10 cellular contexts compared by ENCODE assay signal in the genomic region with DNA sequence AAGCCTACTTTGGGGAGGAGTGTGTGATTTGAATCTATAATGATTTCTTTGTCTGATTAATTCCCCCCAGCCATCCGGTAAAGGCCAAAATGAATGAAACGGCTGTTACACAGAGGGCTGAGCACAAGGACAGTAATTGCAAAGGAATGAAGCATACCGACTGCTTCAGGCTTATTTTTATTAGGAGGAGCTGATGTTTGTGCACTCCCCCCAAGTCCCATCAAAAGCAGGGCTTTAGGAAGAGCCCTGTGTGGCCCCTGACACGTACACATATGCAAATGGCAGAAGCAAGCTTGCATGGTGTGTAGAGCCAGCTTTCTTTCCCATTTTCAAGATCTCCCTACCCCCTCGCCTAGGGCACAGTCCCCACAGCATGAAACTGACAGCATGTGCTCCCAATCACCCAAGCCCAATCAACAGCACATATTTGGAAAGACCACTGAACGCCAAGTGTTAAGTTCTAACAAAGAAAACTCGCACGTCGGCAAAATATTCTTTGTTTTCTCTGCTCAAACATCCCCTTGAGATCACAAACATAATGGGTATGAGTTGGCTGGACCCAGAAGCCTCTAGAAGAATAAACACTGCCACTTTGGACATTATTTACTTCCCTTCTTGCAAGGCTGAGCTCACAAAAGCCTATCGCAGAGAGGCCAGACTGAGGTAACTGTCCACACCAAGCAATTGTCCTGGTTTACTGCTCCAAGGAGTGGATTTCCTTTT.
A peak's percentile ranks its signal among the peaks of the same experiment; 100 is the strongest.
DNase-seq lines count a peak whose midpoint lies in the region; ATAC-seq, FAIRE-seq and TF ChIP-seq lines count a peak whose summit lies in the region.
"Had no signal": no experiment of that assay in that cellular context is flagged by ENCODE, and none has a peak within 500 bp of the region (broad histone marks: within the 10 kb centered on the region; RNA-seq: fewer than 3 reads in every experiment).

No MANE protein-coding gene starts in this region.

- no peaks in the 10 kb centered on the region for H3K36me3 ChIP-seq in keratinocyte (ENCODE audit: control insufficient read depth in 2 of 2, extremely low read depth in 1 of 2, insufficient read depth in 2 of 2, low read length in 2 of 2)

- no peak overlapping the region for H3K4me3 ChIP-seq in keratinocyte (ENCODE audit: control insufficient read depth in 2 of 3, extremely low read depth in 1 of 3, insufficient read depth in 2 of 3, low read depth in 1 of 3, low read length in 3 of 3)

- H3K9ac ChIP-seq in keratinocyte (ENCODE audit: control insufficient read depth, extremely low read depth, insufficient read depth, low read length) = peak overlapping the region; percentile 19

- H3K9me3 Mint-ChIP-seq in HFFc6 (no peaks in the 10 kb centered on the region), chondrocyte (ENCODE audit: low read depth) (peaks cover 2% of the 10 kb centered on the region)

- H3K4me1 ChIP-seq in keratinocyte (ENCODE audit: control insufficient read depth, extremely low read depth, insufficient read depth, low read length) = peaks cover 16% of the 10 kb centered on the region

- H3K9me3 ChIP-seq in keratinocyte (ENCODE audit: control insufficient read depth, low read depth, low read length) = no peaks in the 10 kb centered on the region

- H3K36me3 Mint-ChIP-seq in HFFc6 (ENCODE audit: low read depth) = peaks cover 12% of the 10 kb centered on the region
- no peaks in the 10 kb centered on the region for H3K36me3 Mint-ChIP-seq in chondrocyte (ENCODE audit: low read depth)

- no peaks in the 10 kb centered on the region for H4K20me1 ChIP-seq in keratinocyte (ENCODE audit: control insufficient read depth, extremely low read depth, insufficient read depth, low read length)

- H3K79me2 ChIP-seq in keratinocyte (ENCODE audit: control insufficient read depth, insufficient read depth, low read length) = no peaks in the 10 kb centered on the region

- peak overlapping the region; percentile 47 for H2AFZ ChIP-seq in keratinocyte (ENCODE audit: control insufficient read depth, low read length)

- H3K4me3 Mint-ChIP-seq in HFFc6 = peak overlapping the region; percentile 84
- peak overlapping the region; percentile 29 for H3K4me3 Mint-ChIP-seq in chondrocyte (ENCODE audit: unreplicated experiment)

- H3K27me3 Mint-ChIP-seq in HFFc6 (ENCODE audit: insufficient read depth) (no peaks in the 10 kb centered on the region; the same call in 1 of the 2 replicates), chondrocyte (ENCODE audit: low read depth) (no peaks in the 10 kb centered on the region)

- H3K27ac Mint-ChIP-seq in HFFc6 = peak overlapping the region; percentile 99
- H3K27ac Mint-ChIP-seq in chondrocyte (ENCODE audit: unreplicated experiment) = peak overlapping the region; percentile 96

- H3K4me2 ChIP-seq in keratinocyte (ENCODE audit: control insufficient read depth, extremely low read depth, insufficient read depth, low read depth, low read length) = peak overlapping the region; percentile 63

- TF ChIP-seq CTCF in HFFc6 (IDR thresholded peaks at IDR 0.05) (no peak), chondrocyte (IDR thresholded peaks at IDR 0.05) (no peak), keratinocyte (optimal IDR thresholded peaks at IDR 0.05 in 1 of 3, IDR thresholded peaks at IDR 0.05 in 1 of 3, conservative IDR thresholded peaks at IDR 0.05 in 1 of 3; ENCODE audit: extremely low read depth in 1 of 3, insufficient read depth in 2 of 3, low read length in 3 of 3) (no peak)

- no peak for ATAC-seq in GM21390 (IDR thresholded peaks at IDR 0.05; ENCODE audit: unreplicated experiment)

- no peaks in the 10 kb centered on the region for H3K9me1 ChIP-seq in keratinocyte (ENCODE audit: control insufficient read depth, extremely low read depth, insufficient read depth, low read length)

- peak; percentile 96 for FAIRE-seq in keratinocyte (lab: Jason Lieb, UNC)

- dilution Hi-C loops in keratinocyte (cut with MboI; ENCODE audit: extremely low pct_ligation_motif_present, low sequenced_read_pairs) = no loop called here

- peak; percentile 88 for DNase-seq in HFFc6
- no peak for DNase-seq in chondrocyte (ENCODE audit: low spot score)
- peak; percentile 36 for DNase-seq in keratinocyte (ENCODE audit: low read depth, low spot score)
- DNase-seq in superior temporal gyrus (ENCODE audit: extremely low spot score) = peak; percentile 43
- no peak for DNase-seq in NCI-H345 (lab: John Stamatoyannopoulos, UW)
- DNase-seq in NCI-H69 (lab: John Stamatoyannopoulos, UW) = no peak
- DNase-seq in T1000 (lab: John Stamatoyannopoulos, UW) = no peak
- DNase-seq: activated CD4-positive, CD25-positive, alpha-beta regulatory T cell treated with anti-CD3 and anti-CD28 coated beads, Interleukin-2, amount 50 U/mL, for 72 hours; NCI-H1092 had no signal

- H3K27me3 ChIP-seq in keratinocyte (ENCODE audit: control insufficient read depth, extremely low read depth, insufficient read depth, low read length) = no peaks in the 10 kb centered on the region

- peak overlapping the region; percentile 62 for H3K27ac ChIP-seq in keratinocyte (ENCODE audit: control insufficient read depth, insufficient read depth, low read length)

- H3K4me1 Mint-ChIP-seq in HFFc6 (ENCODE audit: low read depth) = peaks cover 73% of the 10 kb centered on the region
- peaks cover 42% of the 10 kb centered on the region for H3K4me1 Mint-ChIP-seq in chondrocyte (ENCODE audit: low read depth)

Comparison
In these comparisons a context has a peak if more than half of its experiments do, and no peak if none do; other contexts are left out.
1. DNase-seq: peak in HFFc6 (single experiment), keratinocyte (single experiment) and superior temporal gyrus (single experiment); none in chondrocyte (single experiment), NCI-H345 (single experiment), NCI-H69 (single experiment) and T1000 (single experiment).